In the genomic region with DNA sequence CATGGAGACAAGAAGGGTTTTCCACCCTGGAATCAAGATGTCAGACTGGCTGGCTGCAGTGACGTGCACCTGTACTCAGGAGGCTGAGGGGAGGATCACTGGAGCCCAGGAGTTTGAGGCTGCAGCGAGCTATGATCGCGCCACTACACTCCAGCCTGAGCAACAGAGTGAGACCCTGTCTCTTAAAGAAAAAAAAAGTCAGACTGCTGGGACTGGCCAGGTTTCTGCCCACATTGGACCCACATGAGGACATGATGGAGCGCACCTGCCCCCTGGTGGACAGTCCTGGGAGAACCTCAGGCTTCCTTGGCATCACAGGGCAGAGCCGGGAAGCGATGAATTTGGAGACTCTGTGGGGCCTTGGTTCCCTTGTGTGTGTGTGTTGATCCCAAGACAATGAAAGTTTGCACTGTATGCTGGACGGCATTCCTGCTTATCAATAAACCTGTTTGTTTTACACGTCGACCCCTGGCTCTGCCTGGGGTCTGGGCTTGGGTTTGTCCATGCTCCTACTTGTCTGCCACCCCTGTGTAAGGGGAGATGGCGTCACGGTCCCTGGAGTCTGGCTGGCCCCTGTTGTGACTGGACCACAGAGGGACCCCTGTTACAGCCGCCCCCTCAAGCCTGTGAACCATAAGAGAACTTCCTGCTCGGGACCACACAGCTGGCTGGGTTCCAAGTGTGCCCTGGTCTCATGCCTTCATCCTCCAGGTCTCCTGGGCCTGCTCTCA, we compare ENCODE assay signal across 1 cellular context.
TF ChIP-seq lines count a peak whose summit lies in the region.

No MANE protein-coding gene starts in this region.

TF ChIP-seq in GM23338, 12 proteins besides CTCF, POLR2A, EP300 and RAD21 (continued from another document):
- TF ChIP-seq, protein P1, sequence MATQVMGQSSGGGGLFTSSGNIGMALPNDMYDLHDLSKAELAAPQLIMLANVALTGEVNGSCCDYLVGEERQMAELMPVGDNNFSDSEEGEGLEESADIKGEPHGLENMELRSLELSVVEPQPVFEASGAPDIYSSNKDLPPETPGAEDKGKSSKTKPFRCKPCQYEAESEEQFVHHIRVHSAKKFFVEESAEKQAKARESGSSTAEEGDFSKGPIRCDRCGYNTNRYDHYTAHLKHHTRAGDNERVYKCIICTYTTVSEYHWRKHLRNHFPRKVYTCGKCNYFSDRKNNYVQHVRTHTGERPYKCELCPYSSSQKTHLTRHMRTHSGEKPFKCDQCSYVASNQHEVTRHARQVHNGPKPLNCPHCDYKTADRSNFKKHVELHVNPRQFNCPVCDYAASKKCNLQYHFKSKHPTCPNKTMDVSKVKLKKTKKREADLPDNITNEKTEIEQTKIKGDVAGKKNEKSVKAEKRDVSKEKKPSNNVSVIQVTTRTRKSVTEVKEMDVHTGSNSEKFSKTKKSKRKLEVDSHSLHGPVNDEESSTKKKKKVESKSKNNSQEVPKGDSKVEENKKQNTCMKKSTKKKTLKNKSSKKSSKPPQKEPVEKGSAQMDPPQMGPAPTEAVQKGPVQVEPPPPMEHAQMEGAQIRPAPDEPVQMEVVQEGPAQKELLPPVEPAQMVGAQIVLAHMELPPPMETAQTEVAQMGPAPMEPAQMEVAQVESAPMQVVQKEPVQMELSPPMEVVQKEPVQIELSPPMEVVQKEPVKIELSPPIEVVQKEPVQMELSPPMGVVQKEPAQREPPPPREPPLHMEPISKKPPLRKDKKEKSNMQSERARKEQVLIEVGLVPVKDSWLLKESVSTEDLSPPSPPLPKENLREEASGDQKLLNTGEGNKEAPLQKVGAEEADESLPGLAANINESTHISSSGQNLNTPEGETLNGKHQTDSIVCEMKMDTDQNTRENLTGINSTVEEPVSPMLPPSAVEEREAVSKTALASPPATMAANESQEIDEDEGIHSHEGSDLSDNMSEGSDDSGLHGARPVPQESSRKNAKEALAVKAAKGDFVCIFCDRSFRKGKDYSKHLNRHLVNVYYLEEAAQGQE (IDR thresholded peaks at IDR 0.05; ENCODE audit: unreplicated experiment), result no peak
- TF ChIP-seq NANOG (IDR thresholded peaks at IDR 0.05; ENCODE audit: borderline replicate concordance) (no peak), ZNF462 (CRISPR knock-in tag; IDR thresholded peaks at IDR 0.05) (no peak), EZH2 (IDR thresholded peaks at IDR 0.05; ENCODE audit: low read depth, unreplicated experiment) (no peak), POLR2AphosphoS5 (IDR thresholded peaks at IDR 0.05; ENCODE audit: low read depth) (no peak), ETS1 (IDR thresholded peaks at IDR 0.05) (no peak), ZNF331 (CRISPR knock-in tag; IDR thresholded peaks at IDR 0.05; ENCODE audit: low read depth) (no peak), EZH2phosphoT487 (IDR thresholded peaks at IDR 0.05; ENCODE audit: unreplicated experiment) (no peak)
TF ChIP-seq in GM23338: peak in this region for 0.
